In genomic region chr11:125903753-125904659, GRCh38 we compare ENCODE assay signal across 1 cellular context.
TF ChIP-seq lines count a peak whose summit lies in the region.

Gene DDX25 (plus strand): TSS chr11:125904508. CDS start chr11:125904518, 10 bp downstream.

TF ChIP-seq in WTC11, 78 proteins besides CTCF, POLR2A, EP300 and RAD21 (continued from another document and continues in another):
- TF ChIP-seq ARID4B (CRISPR knock-in tag; IDR thresholded peaks at IDR 0.05; ENCODE audit: borderline replicate concordance) = peak; percentile 99
- TF ChIP-seq ZNF532 (CRISPR knock-in tag; IDR thresholded peaks at IDR 0.05; ENCODE audit: borderline replicate concordance) = peak; percentile 85
- TF ChIP-seq E2F4 (CRISPR knock-in tag; IDR thresholded peaks at IDR 0.05; ENCODE audit: borderline replicate concordance, low read depth) = peak; percentile 95
- peak; percentile 99 for TF ChIP-seq ZNF232 (CRISPR knock-in tag; IDR thresholded peaks at IDR 0.05)
- TF ChIP-seq STAT6 (CRISPR knock-in tag; conservative IDR thresholded peaks at IDR 0.05; ENCODE audit: low read depth) = peak; percentile 96; the same call in 1 of the 2 replicates
- TF ChIP-seq ZNF396 (CRISPR knock-in tag; IDR thresholded peaks at IDR 0.05; ENCODE audit: borderline replicate concordance) = 0 out of 2 replicates have a peak, but pooled peaks have one; percentile 4
- 0 out of 2 replicates have a peak, but pooled peaks have one; percentile 88 for TF ChIP-seq ZNF512 (CRISPR knock-in tag; IDR thresholded peaks at IDR 0.05; ENCODE audit: borderline replicate concordance)
- TF ChIP-seq CBFB (CRISPR knock-in tag; IDR thresholded peaks at IDR 0.05; ENCODE audit: low read depth) = peak; percentile 97
- TF ChIP-seq ZNF317 (CRISPR knock-in tag; IDR thresholded peaks at IDR 0.05; ENCODE audit: borderline replicate concordance, low read depth) = peak; percentile 86
- TF ChIP-seq MYBL2 (CRISPR knock-in tag; IDR thresholded peaks at IDR 0.05) = peak; percentile 99
- peak; percentile 100 for TF ChIP-seq E2F1 (CRISPR knock-in tag; IDR thresholded peaks at IDR 0.05)
- TF ChIP-seq JAZF1 (CRISPR knock-in tag; IDR thresholded peaks at IDR 0.05) = no peak
- peak; percentile 100 for TF ChIP-seq RELA (CRISPR knock-in tag; IDR thresholded peaks at IDR 0.05; ENCODE audit: borderline replicate concordance)
- peak; percentile 100 for TF ChIP-seq ETV6 (CRISPR knock-in tag; IDR thresholded peaks at IDR 0.05)
- peak; percentile 99 for TF ChIP-seq SMAD3 (CRISPR knock-in tag; IDR thresholded peaks at IDR 0.05; ENCODE audit: borderline replicate concordance)
- no peak for TF ChIP-seq ZNF423 (CRISPR knock-in tag; IDR thresholded peaks at IDR 0.05)
- TF ChIP-seq SMAD4 (CRISPR knock-in tag; IDR thresholded peaks at IDR 0.05) = peak; percentile 96
- peak; percentile 85 for TF ChIP-seq ZNF263 (CRISPR knock-in tag; IDR thresholded peaks at IDR 0.05; ENCODE audit: low read depth)
- TF ChIP-seq ZNF219 (CRISPR knock-in tag; IDR thresholded peaks at IDR 0.05; ENCODE audit: borderline replicate concordance) = peak; percentile 92
- no peak for TF ChIP-seq EMX1 (CRISPR knock-in tag; IDR thresholded peaks at IDR 0.05)
- peak; percentile 89 for TF ChIP-seq NFYB (CRISPR knock-in tag; conservative IDR thresholded peaks at IDR 0.05; ENCODE audit: low read depth)
- TF ChIP-seq NFATC4 (CRISPR knock-in tag; IDR thresholded peaks at IDR 0.05) = no peak
- peak; percentile 98 for TF ChIP-seq IRF1 (CRISPR knock-in tag; IDR thresholded peaks at IDR 0.05)
- TF ChIP-seq GTF2I (CRISPR knock-in tag; conservative IDR thresholded peaks at IDR 0.05) = no peak
- TF ChIP-seq ZBTB43 (CRISPR knock-in tag; IDR thresholded peaks at IDR 0.05) = peak; percentile 99
- TF ChIP-seq ZNF281 (CRISPR knock-in tag; IDR thresholded peaks at IDR 0.05) = peak; percentile 99
- TF ChIP-seq PRRX2 (CRISPR knock-in tag; IDR thresholded peaks at IDR 0.05) = no peak
- peak; percentile 93 for TF ChIP-seq MLX (CRISPR knock-in tag; IDR thresholded peaks at IDR 0.05)
- TF ChIP-seq HMGXB4 (CRISPR knock-in tag; IDR thresholded peaks at IDR 0.05) = peak; percentile 90
- peak; percentile 67; the same call in 1 of the 2 replicates for TF ChIP-seq FOXJ3 (CRISPR knock-in tag; IDR thresholded peaks at IDR 0.05; ENCODE audit: borderline replicate concordance)
